In the genomic region with DNA sequence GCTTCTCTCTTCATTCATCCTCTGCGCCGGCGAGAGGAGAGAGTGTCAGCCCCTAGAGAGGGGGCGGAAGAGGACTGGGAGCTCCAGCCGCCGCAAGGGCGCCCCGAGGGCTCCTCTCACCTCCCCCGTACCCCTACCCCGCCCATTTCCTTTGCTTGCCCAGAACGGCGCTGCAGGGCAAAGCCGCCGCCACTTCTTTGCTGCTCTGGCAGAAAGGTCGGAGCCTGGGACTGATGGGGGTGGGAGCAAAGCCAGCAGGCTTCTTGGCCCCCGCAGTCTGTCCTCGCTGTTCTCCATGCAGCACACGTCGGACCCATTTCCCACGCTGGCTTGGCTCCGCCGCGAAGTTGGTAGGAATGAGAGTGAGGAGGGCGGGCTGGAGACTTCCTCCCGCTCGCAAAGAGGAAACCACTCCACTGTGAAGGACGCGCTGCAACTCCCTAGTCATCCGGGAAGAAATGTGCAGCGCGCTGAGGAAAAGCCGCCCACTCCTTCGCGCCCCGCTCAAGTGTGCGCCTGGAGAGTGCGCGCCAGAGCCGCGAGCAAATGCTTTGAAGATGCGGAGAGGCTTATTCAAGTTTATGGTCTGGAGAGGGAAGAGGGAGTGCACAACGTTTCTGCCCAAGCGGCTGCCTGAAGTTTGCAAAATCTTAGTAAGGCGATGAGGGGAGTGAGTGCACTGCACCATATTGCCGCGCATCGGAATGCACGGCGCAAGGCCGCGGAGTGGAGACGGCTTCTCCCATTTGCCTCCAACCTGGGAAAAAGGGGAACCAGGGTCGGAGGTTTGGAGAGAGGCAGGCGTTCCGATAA, we compare ENCODE assay signal across 1 cellular context.
A peak's percentile ranks its signal among the peaks of the same experiment; 100 is the strongest.
TF ChIP-seq lines count a peak whose summit lies in the region.

No MANE protein-coding gene starts in this region.

TF ChIP-seq in WTC11, 78 proteins besides CTCF, POLR2A, EP300 and RAD21 (continued from another document):
- TF ChIP-seq ELF4 (CRISPR knock-in tag; IDR thresholded peaks at IDR 0.05; ENCODE audit: low read depth) (no peak), CREM (CRISPR knock-in tag; IDR thresholded peaks at IDR 0.05) (peak; percentile 59; the same call in 1 of the 2 replicates), ETV6 (CRISPR knock-in tag; IDR thresholded peaks at IDR 0.05) (peak; percentile 67; the same call in 1 of the 2 replicates), GABPB1 (CRISPR knock-in tag; IDR thresholded peaks at IDR 0.05) (no peak), SP1 (CRISPR knock-in tag; conservative IDR thresholded peaks at IDR 0.05) (peak; percentile 40; the same call in 1 of the 2 replicates), NR1H2 (CRISPR knock-in tag; IDR thresholded peaks at IDR 0.05) (no peak), TP53 (CRISPR knock-in tag; IDR thresholded peaks at IDR 0.05) (no peak), EMX1 (CRISPR knock-in tag; IDR thresholded peaks at IDR 0.05) (no peak)
TF ChIP-seq in WTC11: peak in this region for 9.
